ENCODE assay signal across 8 cellular contexts in the genomic region with DNA sequence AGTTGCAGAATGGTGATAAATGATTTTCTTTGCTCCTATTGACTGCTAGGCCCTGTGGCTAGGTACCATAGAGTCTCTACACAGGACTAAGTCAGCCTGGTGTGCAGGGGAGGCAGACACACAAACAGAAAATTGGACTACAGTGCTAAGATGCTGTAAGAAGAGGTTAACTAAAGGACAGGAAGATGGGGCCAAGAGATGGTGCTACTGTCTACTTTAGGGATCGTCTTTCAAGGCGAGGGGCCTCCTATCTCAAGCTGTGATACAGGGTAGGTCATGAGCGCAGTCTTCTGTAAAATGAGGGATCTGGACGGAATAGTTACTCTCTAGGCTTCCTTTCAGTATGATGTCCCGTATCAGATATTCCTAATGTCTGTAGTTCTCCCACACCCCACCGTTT. TPM values are rescaled to one million over a fixed set of nuclear protein-coding genes. Genes with fewer than 3 reads are reported as not detected.
A peak's percentile ranks its signal among the peaks of the same experiment; 100 is the strongest.
DNase-seq lines count a peak whose midpoint lies in the region; TF ChIP-seq lines count a peak whose summit lies in the region.

No MANE protein-coding gene starts in this region.

- DNase-seq in NCI-H2171 treated with DMSO at 0.1 percent for 48 hours (lab: John Stamatoyannopoulos, UW) (peak; percentile 49), NCI-H2171 (lab: John Stamatoyannopoulos, UW) (no peak), RWPE1 (ENCODE audit: low spot score) (no peak), hepatocyte (ENCODE audit: low spot score) (no peak), SK-N-DZ (ENCODE audit: low spot score) (no peak), GM10248 (ENCODE audit: extremely low spot score) (no peak), GM19240 (ENCODE audit: insufficient read length, low spot score) (no peak)

- H3K27ac ChIP-seq in RWPE1 (peak overlapping the region; percentile 89), hepatocyte (peak overlapping the region; percentile 83), subcutaneous abdominal adipose tissue (ENCODE audit: low read depth, low read length) (no peak overlapping the region)

- peak overlapping the region; percentile 97 for H3K4me2 ChIP-seq in hepatocyte

- TF ChIP-seq CTCF in RWPE1 (conservative IDR thresholded peaks at IDR 0.05; ENCODE audit: low read depth) (no peak), hepatocyte (IDR thresholded peaks at IDR 0.05; ENCODE audit: poor library complexity) (no peak), GM10248 (IDR thresholded peaks at IDR 0.05; ENCODE audit: control extremely low read depth, extremely low read depth, low read depth, missing control alignments) (no peak)

- H4K20me1 ChIP-seq in hepatocyte (ENCODE audit: insufficient read depth, poor library complexity, severe bottlenecking) = no peaks in the 10 kb centered on the region

- H2AFZ ChIP-seq in hepatocyte = peak overlapping the region; percentile 74

- H3K9ac ChIP-seq in subcutaneous abdominal adipose tissue (ENCODE audit: low read length in 5 of 5) = peak overlapping the region; percentile 55 to 90 (median 73)

- H3K4me1 ChIP-seq in hepatocyte (ENCODE audit: insufficient read depth) = peaks cover 20% of the 10 kb centered on the region
- H3K4me1 ChIP-seq in subcutaneous abdominal adipose tissue (ENCODE audit: control insufficient read depth in 5 of 5, insufficient read depth in 5 of 5, low read length in 5 of 5) = peaks cover 2 to 22% (median 19%) of the 10 kb centered on the region in 5 donors

- WGBS in hepatocyte (ENCODE audit: low lambda C conversion rate, missing lambda C conversion rate) = 13% methylated on average over 6 of the region's 6 CpGs

- POLR2A ChIA-PET in RWPE1 (lab: Yijun Ruan, JAX; ENCODE audit: low non-redundant PET) = no interaction called here
- POLR2A ChIA-PET in GM10248 (lab: Yijun Ruan, JAX) = no interaction called here

- H3K9me3 ChIP-seq in hepatocyte (ENCODE audit: low read depth) = no peaks in the 10 kb centered on the region
- H3K9me3 ChIP-seq in subcutaneous abdominal adipose tissue (ENCODE audit: control insufficient read depth in 5 of 5, low read length in 5 of 5) = no peaks in the 10 kb centered on the region

- CTCF ChIA-PET in RWPE1 (lab: Yijun Ruan, JAX) (no interaction called here), GM10248 (lab: Yijun Ruan, JAX) (interaction anchor here (0.9 to 2.3 kb wide), 7 partner anchors 8 to 205 kb away, joined by 3 to 57 read pairs (median 4); a partner anchor contains a TSS)

- no peaks in the 10 kb centered on the region for H3K36me3 ChIP-seq in hepatocyte (replicated peaks; ENCODE audit: insufficient read depth, low read depth)
- peaks cover 0 to 9% (median 2%) of the 10 kb centered on the region in 5 donors for H3K36me3 ChIP-seq in subcutaneous abdominal adipose tissue (ENCODE audit: control insufficient read depth in 5 of 5, insufficient read depth in 5 of 5, low read length in 5 of 5)

- H3K4me3 ChIP-seq in hepatocyte = peak overlapping the region; percentile 78
- peak overlapping the region; percentile 80 to 97 (median 89) for H3K4me3 ChIP-seq in subcutaneous abdominal adipose tissue (ENCODE audit: low read depth in 1 of 5, low read length in 5 of 5)

- no peaks in the 10 kb centered on the region for H3K9me2 ChIP-seq in hepatocyte (replicated peaks; ENCODE audit: insufficient read depth)

- H3K79me2 ChIP-seq in hepatocyte = peaks cover 46% of the 10 kb centered on the region

- no peaks in the 10 kb centered on the region for H3K27me3 ChIP-seq in hepatocyte
- no peaks in the 10 kb centered on the region for H3K27me3 ChIP-seq in subcutaneous abdominal adipose tissue (ENCODE audit: control insufficient read depth in 5 of 5, insufficient read depth in 4 of 5, low read length in 5 of 5)

RNA-seq across cellular contexts. Expression of a gene that starts 0.8 kb away (rescaled TPM):
- total RNA-seq in hepatocyte = 50.9 and 63.2 TPM in 2 replicates
- polyA plus RNA-seq in hepatocyte = 106 and 122 TPM in 2 replicates
- polyA plus RNA-seq in SK-N-DZ (2014; cell fraction: cytosol; rRNA removed) = 1,252 and 1,346 TPM in 2 replicates
- polyA plus RNA-seq in SK-N-DZ (2014; cell fraction: nucleus; rRNA removed) = 456 and 674 TPM in 2 replicates

RNA-seq across cellular contexts. Expression of a gene that starts 12.0 kb away (rescaled TPM):
- 290 and 326 TPM in 2 replicates for total RNA-seq in hepatocyte
- polyA plus RNA-seq in hepatocyte = 480 and 531 TPM in 2 replicates
- 1,359 and 1,419 TPM in 2 replicates for polyA plus RNA-seq in SK-N-DZ (2014; cell fraction: cytosol; rRNA removed)
- 799 and 1,017 TPM in 2 replicates for polyA plus RNA-seq in SK-N-DZ (2014; cell fraction: nucleus; rRNA removed)

RNA-seq across cellular contexts. Expression of a gene that starts 33.5 kb away (rescaled TPM):
- 70.1 and 82.7 TPM in 2 replicates for total RNA-seq in hepatocyte
- 26.5 and 35.1 TPM in 2 replicates for polyA plus RNA-seq in hepatocyte
- 45.7 and 66.7 TPM in 2 replicates for polyA plus RNA-seq in SK-N-DZ (2014; cell fraction: cytosol; rRNA removed)
- polyA plus RNA-seq in SK-N-DZ (2014; cell fraction: nucleus; rRNA removed) = 153 and 163 TPM in 2 replicates
